Comparison of ENCODE assay signal across 8 cellular contexts in genomic region chr19:12564016-12564664, GRCh38. TPM values are rescaled to one million over a fixed set of nuclear protein-coding genes. Genes with fewer than 3 reads are reported as not detected.
A peak's percentile ranks its signal among the peaks of the same experiment; 100 is the strongest.
DNase-seq lines count a peak whose midpoint lies in the region; ATAC-seq and TF ChIP-seq lines count a peak whose summit lies in the region.

No MANE protein-coding gene starts in this region.

- no peaks in the 10 kb centered on the region for H3K27me3 ChIP-seq in BJ (ENCODE audit: control insufficient read depth, insufficient read depth, low read length)

- intact Hi-C loops in left colon (cut with DNase I, micrococcal nuclease) = loop anchor here in 1 of 2 donors (10.0 kb wide), 1 partner anchor 111 kb away; no protein-coding TSS in a partner anchor

- POLR2A ChIA-PET in BJ (lab: Charles Lee) = no interaction called here

- TF ChIP-seq CTCF in BJ (IDR thresholded peaks at IDR 0.05; ENCODE audit: insufficient read depth, low read depth, low read length) (peak; percentile 98), HFFc6 (IDR thresholded peaks at IDR 0.05) (peak; percentile 98)

- no peaks in the 10 kb centered on the region for H3K9me3 Mint-ChIP-seq in HFFc6

- H3K4me3 ChIP-seq in BJ (ENCODE audit: low read depth, low read length) = no peak overlapping the region

- peaks cover 8% of the 10 kb centered on the region for H3K4me1 Mint-ChIP-seq in HFFc6 (ENCODE audit: low read depth)

- CTCF ChIA-PET in BJ (lab: Yijun Ruan, JAX) = interaction anchor here (0.6 to 2.1 kb wide), 20 partner anchors 8 to 253 kb away, joined by 3 to 19 read pairs (median 4); partner anchors contain the start of genes MAN2B1, WDR83 and ZNF564

- H3K36me3 ChIP-seq in BJ (ENCODE audit: control insufficient read depth, insufficient read depth, low read length) = no peaks in the 10 kb centered on the region

- peak overlapping the region; percentile 55; the same call in 1 of the 2 replicates for H3K4me3 Mint-ChIP-seq in HFFc6

- DNase-seq in BJ (ENCODE audit: low read depth) (peak; percentile 73), HFFc6 (peak; percentile 89), NCI-H69 (lab: John Stamatoyannopoulos, UW) (peak; percentile 89), cerebellum (ENCODE audit: low spot score) (peak; percentile 89), left colon (peak; percentile 75 to 93)
- peak; percentile 84 to 95 for DNase-seq in activated CD4-positive, alpha-beta T cell treated with anti-CD3 and anti-CD28 coated beads for 4 hours
- peak; percentile 96 to 97 for DNase-seq in stimulated activated CD4-positive, alpha-beta T cell treated with anti-CD3 and anti-CD28 coated beads, Interleukin-2, amount 100 ng/mL, for 24 hours

- ATAC-seq in left colon = peak; percentile 95
- no peak for ATAC-seq in HG02884 (IDR thresholded peaks at IDR 0.05; ENCODE audit: unreplicated experiment)

- no peaks in the 10 kb centered on the region for H3K36me3 Mint-ChIP-seq in HFFc6 (ENCODE audit: low read depth)

- no peaks in the 10 kb centered on the region for H3K27me3 Mint-ChIP-seq in HFFc6 (ENCODE audit: insufficient read depth)

- peak overlapping the region; percentile 36; the same call in 1 of the 2 replicates for H3K27ac Mint-ChIP-seq in HFFc6

RNA-seq across cellular contexts. Expression of gene ZNF564, which starts 12.9 kb away (rescaled TPM):
- 1.4 and 2.9 TPM in 2 replicates for polyA plus RNA-seq in BJ (2011; rRNA removed)
- polyA minus RNA-seq in BJ (2011; rRNA and poly(A)+ RNA removed) = 3.3 and 4.2 TPM in 2 replicates
- 1 to 10 TPM; 3.5 to 4.7 (median 4.2) TPM for total RNA-seq in HFFc6 (2021; fragmentation: NEBNext Ultra II Directional; extraction: Animal tissue kit (Norgen Biotek cat#: 25700))
- 25.8 TPM for total RNA-seq in cerebellum
- 10 to 100 TPM; 21.1 to 21.5 TPM for total RNA-seq in left colon

RNA-seq across cellular contexts. Expression of gene ZNF490, which starts 46.5 kb away (rescaled TPM):
- 1.6 and 3.7 TPM in 2 replicates for polyA plus RNA-seq in BJ (2011; rRNA removed)
- polyA minus RNA-seq in BJ (2011; rRNA and poly(A)+ RNA removed) = 6.6 and 9.5 TPM in 2 replicates
- total RNA-seq in HFFc6 (2021; fragmentation: NEBNext Ultra II Directional; extraction: Animal tissue kit (Norgen Biotek cat#: 25700)) = 1 to 10 TPM; 5.4 to 9.2 (median 7.8) TPM
- total RNA-seq in cerebellum (12.7 TPM), left colon (10 to 100 TPM in 1 of 2 donors, 1 to 10 TPM in 1; 7.6 to 10.1 TPM)

RNA-seq across cellular contexts. Expression of gene ZNF791, which starts 46.6 kb away (rescaled TPM):
- polyA plus RNA-seq in BJ (2011; rRNA removed) = 7.7 and 10.5 TPM in 2 replicates
- polyA minus RNA-seq in BJ (2011; rRNA and poly(A)+ RNA removed) = 7.0 and 11.4 TPM in 2 replicates
- total RNA-seq in HFFc6 (2021; fragmentation: NEBNext Ultra II Directional; extraction: Animal tissue kit (Norgen Biotek cat#: 25700)) = 10 to 100 TPM; 18.3 to 21.9 (median 19.0) TPM
- 21.5 TPM for total RNA-seq in cerebellum
- total RNA-seq in left colon = 10 to 100 TPM; 21.7 to 22.6 TPM
